Comparison of ENCODE assay signal across 24 cellular contexts in genomic region chr2:197445746-197446145, GRCh38. TPM values are rescaled to one million over a fixed set of nuclear protein-coding genes. Genes with fewer than 3 reads are reported as not detected.
DNase-seq lines count a peak whose midpoint lies in the region; TF ChIP-seq lines count a peak whose summit lies in the region.
"Had no signal": no experiment of that assay in that cellular context is flagged by ENCODE, and none has a peak within 500 bp of the region (broad histone marks: within the 10 kb centered on the region; RNA-seq: fewer than 3 reads in every experiment).

No MANE protein-coding gene starts in this region.

- no peaks in the 10 kb centered on the region for H3K27me3 Mint-ChIP-seq in MCF 10A (ENCODE audit: insufficient read depth, unreplicated experiment)
- H3K27me3 Mint-ChIP-seq: IgD-negative memory B cell had no signal

- no peak overlapping the region for H3K4me2 ChIP-seq in mammary epithelial cell (ENCODE audit: insufficient read depth, low read depth, low read length)
- H3K4me2 ChIP-seq: GM23338, PC-9 had no signal

- H3K4me3 ChIP-seq in mammary epithelial cell (replicated peaks in 1 of 3; ENCODE audit: insufficient read depth in 1 of 3, low read depth in 2 of 3, low read length in 3 of 3) (no peak overlapping the region), SK-N-MC (no peak overlapping the region), fibroblast of mammary gland (ENCODE audit: control insufficient read depth, low read depth, low read length) (no peak overlapping the region), skeletal muscle cell (ENCODE audit: low read depth, low read length) (no peak overlapping the region)
- H3K4me3 ChIP-seq: GM23338, MG63, PC-9 had no signal

- no peak overlapping the region for H3K4me3 Mint-ChIP-seq in MCF 10A (ENCODE audit: unreplicated experiment)
- H3K4me3 Mint-ChIP-seq: CD4-positive, CD25-positive, alpha-beta regulatory T cell; GM23338; IgD-negative memory B cell had no signal

- H3K27ac ChIP-seq in mammary epithelial cell (ENCODE audit: insufficient read depth, low read depth, low read length): no peak overlapping the region
- H3K27ac ChIP-seq in SK-N-MC: no peak overlapping the region; the same call in 1 of the 2 replicates
- H3K27ac ChIP-seq: PC-9 had no signal

- in situ Hi-C loops in mammary epithelial cell (cut with MboI; ENCODE audit: low sequenced_read_pairs in 2 of 2): no loop called here

- CTCF ChIA-PET in mammary epithelial cell (lab: Charles Lee; ENCODE audit: low non-redundant PET): no interaction called here
- CTCF ChIA-PET in MCF 10A (lab: Yijun Ruan, JAX): no interaction called here

- no peaks in the 10 kb centered on the region for H3K4me1 ChIP-seq in mammary epithelial cell (ENCODE audit: insufficient read depth, low read length)

- no peaks in the 10 kb centered on the region for H3K9me3 Mint-ChIP-seq in MCF 10A (ENCODE audit: unreplicated experiment)
- H3K9me3 Mint-ChIP-seq: CD4-positive, CD25-positive, alpha-beta regulatory T cell; GM23338; IgD-negative memory B cell had no signal

- no peak for DNase-seq in mammary epithelial cell
- no peak for DNase-seq in MCF 10A (ENCODE audit: unreplicated experiment)
- peak; percentile 62 for DNase-seq in SK-N-MC (ENCODE audit: low read depth, low spot score)
- peak; percentile 41 for DNase-seq in fibroblast of mammary gland (ENCODE audit: low read depth)
- DNase-seq in skeletal muscle cell (ENCODE audit: low read depth): peak; percentile 10
- DNase-seq in stimulated activated CD4-positive, alpha-beta T cell treated with anti-CD3 and anti-CD28 coated beads, Interleukin-12 subunit alpha, Interleukin-12 subunit beta, amount 100 ng/mL, for 4 hours: no peak
- DNase-seq in T-helper 9 cell: no peak
- DNase-seq in COLO668 (lab: John Stamatoyannopoulos, UW; ENCODE audit: unreplicated experiment): no peak
- DNase-seq: 8988T; CD4-positive, CD25-positive, alpha-beta regulatory T cell; COR-L47; DMS79 treated with DMSO at 0.1 percent for 48 hours; Karpas-422; MG63; NCI-H1092; NCI-H1436; NCI-H187 treated with DMSO at 0.1 percent for 48 hours; NCI-H2107; PC-9; RPMI8226; SHP77; SW 1271 had no signal

- no peaks in the 10 kb centered on the region for H3K36me3 Mint-ChIP-seq in MCF 10A (ENCODE audit: insufficient read depth, unreplicated experiment)
- H3K36me3 Mint-ChIP-seq: CD4-positive, CD25-positive, alpha-beta regulatory T cell; IgD-negative memory B cell had no signal

- H3K9ac ChIP-seq in mammary epithelial cell (ENCODE audit: insufficient read depth, low read length): no peak overlapping the region
- H3K9ac ChIP-seq in SK-N-MC (ENCODE audit: insufficient read length): no peak overlapping the region

- BruUV-seq in mammary epithelial cell (replicated peaks; lab: Mats Ljungman, UMichigan): no TSS peak
- BruUV-seq in MCF 10A (replicated peaks; lab: Mats Ljungman, UMichigan): no TSS peak

- intact Hi-C loops in mammary epithelial cell (cut with micrococcal nuclease) (no loop called here), MCF 10A (cut with micrococcal nuclease) (no loop called here)

- H2AFZ ChIP-seq in mammary epithelial cell (ENCODE audit: low read depth, low read length): peak overlapping the region; percentile 7
- H2AFZ ChIP-seq: GM23338, PC-9 had no signal

- H3K4me1 Mint-ChIP-seq in MCF 10A (ENCODE audit: insufficient read depth, unreplicated experiment): no peaks in the 10 kb centered on the region
- H3K4me1 Mint-ChIP-seq: CD4-positive, CD25-positive, alpha-beta regulatory T cell; GM23338; IgD-negative memory B cell had no signal

- no peaks in the 10 kb centered on the region for H3K79me2 ChIP-seq in mammary epithelial cell (ENCODE audit: insufficient read depth, low read length)

- H3K27me3 ChIP-seq in mammary epithelial cell (ENCODE audit: insufficient read depth, low read length): no peaks in the 10 kb centered on the region
- H3K27me3 ChIP-seq: MG63 had no signal

- H3K36me3 ChIP-seq in mammary epithelial cell (ENCODE audit: insufficient read depth, low read length) (no peaks in the 10 kb centered on the region), SK-N-MC (ENCODE audit: insufficient read depth, low read length) (no peaks in the 10 kb centered on the region)
- H3K36me3 ChIP-seq: MG63 had no signal

- no peak for TF ChIP-seq CTCF in mammary epithelial cell (conservative IDR thresholded peaks at IDR 0.05 in 1 of 2, IDR thresholded peaks at IDR 0.05 in 1 of 2; ENCODE audit: extremely low read depth in 1 of 2, insufficient read depth in 1 of 2, low read depth in 1 of 2, low read length in 2 of 2)
- TF ChIP-seq CTCF in MCF 10A (IDR thresholded peaks at IDR 0.05; ENCODE audit: unreplicated experiment): no peak
- TF ChIP-seq CTCF in fibroblast of mammary gland (conservative IDR thresholded peaks at IDR 0.05; ENCODE audit: control insufficient read depth, insufficient read depth, low read depth, low read length): no peak

- no peak overlapping the region for H3K27ac Mint-ChIP-seq in MCF 10A (ENCODE audit: low read depth, unreplicated experiment)
- H3K27ac Mint-ChIP-seq: CD4-positive, CD25-positive, alpha-beta regulatory T cell; GM23338; IgD-negative memory B cell had no signal

- POLR2A ChIA-PET in MCF 10A (lab: Yijun Ruan, JAX): interaction anchor here (2.0 to 3.7 kb wide), 2 partner anchors 7 to 11 kb away, joined by 7 to 13 read pairs; partner anchors contain the start of genes COQ10B and SF3B1

- WGBS in mammary epithelial cell (ENCODE audit: low coverage, missing lambda C conversion rate): 100% methylated on average over 1 of the region's 1 CpG

- H4K20me1 ChIP-seq in mammary epithelial cell (ENCODE audit: insufficient read depth, low read length): no peaks in the 10 kb centered on the region

- H3K9me3 ChIP-seq in mammary epithelial cell (replicated peaks; ENCODE audit: insufficient read depth, low read length) (no peaks in the 10 kb centered on the region), SK-N-MC (ENCODE audit: low read depth, low read length) (no peaks in the 10 kb centered on the region)
- H3K9me3 ChIP-seq: MG63 had no signal

- dilution Hi-C loops in mammary epithelial cell (cut with HindIII; ENCODE audit: low sequenced_read_pairs): no loop called here

RNA-seq across cellular contexts. Expression of gene COQ10B, which starts 7.6 kb away (rescaled TPM):
- total RNA-seq in mammary epithelial cell (10 to 100 TPM; 23.9 to 40.0 TPM), MCF 10A (2022) (21.3 and 22.8 TPM in 2 replicates)
- polyA plus RNA-seq in mammary epithelial cell: 2.7 TPM
- 34.8 TPM for polyA minus RNA-seq in mammary epithelial cell

RNA-seq across cellular contexts. Expression of gene SF3B1, which starts 10.9 kb away (rescaled TPM):
- total RNA-seq in mammary epithelial cell: 100 to 1,000 TPM; 132 to 153 TPM
- 178 TPM for polyA plus RNA-seq in mammary epithelial cell
- polyA minus RNA-seq in mammary epithelial cell: 173 TPM
- total RNA-seq in MCF 10A (2022): 179 and 182 TPM in 2 replicates

RNA-seq across cellular contexts. Expression of gene HSPD1, which starts 53.9 kb away (rescaled TPM):
- 100 to 1,000 TPM; 143 to 350 TPM for total RNA-seq in mammary epithelial cell
- polyA plus RNA-seq in mammary epithelial cell: 214 TPM
- polyA minus RNA-seq in mammary epithelial cell: 549 TPM
- total RNA-seq in MCF 10A (2022): 681 and 693 TPM in 2 replicates

RNA-seq across cellular contexts. Expression of gene HSPE1, which starts 54.4 kb away (rescaled TPM):
- total RNA-seq in mammary epithelial cell: 100 to 1,000 TPM in 1 of 2 donors, 10 to 100 TPM in 1; 30.2 to 118 TPM
- 168 TPM for polyA plus RNA-seq in mammary epithelial cell
- 3.2 TPM for polyA minus RNA-seq in mammary epithelial cell
- total RNA-seq in MCF 10A (2022): 80.0 and 95.2 TPM in 2 replicates

Comparison
In these comparisons a context has a peak if more than half of its experiments do, and no peak if none do; other contexts are left out.
1. DNase-seq: peak in SK-N-MC (single experiment), fibroblast of mammary gland (single experiment) and skeletal muscle cell (single experiment); none in mammary epithelial cell (single experiment), MCF 10A (single experiment), stimulated activated CD4-positive, alpha-beta T cell treated with anti-CD3 and anti-CD28 coated beads, Interleukin-12 subunit alpha, Interleukin-12 subunit beta, amount 100 ng/mL, for 4 hours (single experiment), T-helper 9 cell (single experiment) and COLO668 (single experiment).